ENCODE assay signal across 9 cellular contexts in genomic region chr11:93169950-93170561, GRCh38. TPM values are rescaled to one million over a fixed set of nuclear protein-coding genes. Genes with fewer than 3 reads are reported as not detected.
A peak's percentile ranks its signal among the peaks of the same experiment; 100 is the strongest.
DNase-seq lines count a peak whose midpoint lies in the region; ATAC-seq and TF ChIP-seq lines count a peak whose summit lies in the region.
"Had no signal": no experiment of that assay in that cellular context is flagged by ENCODE, and none has a peak within 500 bp of the region (broad histone marks: within the 10 kb centered on the region; RNA-seq: fewer than 3 reads in every experiment).

No MANE protein-coding gene starts in this region.

- H3F3A ChIP-seq in MM.1S (ENCODE audit: insufficient read depth, low read length) = no peaks in the 10 kb centered on the region

- H4K20me1 ChIP-seq in MM.1S (ENCODE audit: insufficient read depth, low read length) = no peaks in the 10 kb centered on the region

- TF ChIP-seq CTCF in MM.1S (IDR thresholded peaks at IDR 0.05; ENCODE audit: low read length) = peak; percentile 31
- TF ChIP-seq CTCF in colonic mucosa (IDR thresholded peaks at IDR 0.05) = peak; percentile 42

- DNase-seq in DMS 273 (lab: John Stamatoyannopoulos, UW; ENCODE audit: unreplicated experiment) (peak; percentile 18), DMS 273 treated with DMSO at 0.1 percent for 48 hours (lab: John Stamatoyannopoulos, UW) (no peak), MM.1S (peak; percentile 35), colonic mucosa (no peak), non-pigmented ciliary epithelial cell (ENCODE audit: low read depth) (peak; percentile 8), activated T-cell treated with anti-CD3 and anti-CD28 coated beads for 4 hours (no peak)
- DNase-seq in activated CD4-positive, alpha-beta T cell treated with anti-CD3 and anti-CD28 coated beads, Interleukin-2, amount 50 U/mL, for 48 hours = no peak
- DNase-seq in stimulated activated naive CD8-positive, alpha-beta T cell treated with anti-CD3 and anti-CD28 coated beads, Interleukin-15, Interleukin-2, amounts not matched to agents 100 U/mL and 50 U/mL, for 24 hours = no peak
- DNase-seq: 8988T had no signal

- H3K4me1 ChIP-seq in MM.1S (ENCODE audit: low read length) (peaks cover 4% of the 10 kb centered on the region; the same call in 1 of the 2 replicates), colonic mucosa (no peaks in the 10 kb centered on the region)

- H3K27me3 ChIP-seq in MM.1S (replicated peaks; ENCODE audit: insufficient read depth, low read length) (no peaks in the 10 kb centered on the region), colonic mucosa (no peaks in the 10 kb centered on the region)

- no peak overlapping the region for H3K4me2 ChIP-seq in MM.1S (ENCODE audit: low read depth, low read length)

- H3K9ac ChIP-seq in MM.1S (ENCODE audit: low read length) = no peak overlapping the region
- H3K9ac ChIP-seq in colonic mucosa (ENCODE audit: low read depth in 2 of 2, low read length in 2 of 2) = no peak overlapping the region

- intact Hi-C loops in colonic mucosa (cut with DNase I) = loop anchor here (5.0 to 10.0 kb wide), 2 partner anchors 75 to 228 kb away; no protein-coding TSS in a partner anchor

- ATAC-seq in stimulated activated naive CD8-positive, alpha-beta T cell treated with anti-CD3 and anti-CD28 coated beads, Interleukin-15, Interleukin-2, amounts not matched to agents 100 U/mL and 50 U/mL, for 24 hours = no peak

- H3K36me3 ChIP-seq in MM.1S (replicated peaks; ENCODE audit: insufficient read depth, low read length) = no peaks in the 10 kb centered on the region
- H3K36me3 ChIP-seq in colonic mucosa = no peaks in the 10 kb centered on the region

- H3K9me2 ChIP-seq in MM.1S (replicated peaks; ENCODE audit: insufficient read depth, low read length) = no peaks in the 10 kb centered on the region

- H3K9me3 ChIP-seq in MM.1S (replicated peaks; ENCODE audit: insufficient read depth, low read length) = no peaks in the 10 kb centered on the region
- no peaks in the 10 kb centered on the region for H3K9me3 ChIP-seq in colonic mucosa

- no peaks in the 10 kb centered on the region for H3K79me2 ChIP-seq in MM.1S (ENCODE audit: low read length)

- no peak overlapping the region for H2AFZ ChIP-seq in MM.1S (ENCODE audit: low read length)

- H3K27ac ChIP-seq in MM.1S (ENCODE audit: low read length) = no peak overlapping the region
- no peak overlapping the region for H3K27ac ChIP-seq in colonic mucosa

- no peak overlapping the region for H3K4me3 ChIP-seq in MM.1S (ENCODE audit: low read length)
- no peak overlapping the region for H3K4me3 ChIP-seq in colonic mucosa

RNA-seq across cellular contexts. Expression of gene SLC36A4, which starts 27.7 kb away (rescaled TPM):
- total RNA-seq in colonic mucosa = 10 to 100 TPM in 1 of 2 donors, 1 to 10 TPM in 1; 9.5 to 15.1 TPM

Comparison
In these comparisons a context has a peak if more than half of its experiments do, and no peak if none do; other contexts are left out.
1. DNase-seq: peak in DMS 273 (single experiment), MM.1S (single experiment) and non-pigmented ciliary epithelial cell (single experiment); none in DMS 273 treated with DMSO at 0.1 percent for 48 hours (single experiment), colonic mucosa (single experiment), activated CD4-positive, alpha-beta T cell treated with anti-CD3 and anti-CD28 coated beads, Interleukin-2, amount 50 U/mL, for 48 hours (0 of 2), activated T-cell treated with anti-CD3 and anti-CD28 coated beads for 4 hours (single experiment) and stimulated activated naive CD8-positive, alpha-beta T cell treated with anti-CD3 and anti-CD28 coated beads, Interleukin-15, Interleukin-2, amounts not matched to agents 100 U/mL and 50 U/mL, for 24 hours (single experiment).